ENCODE assay signal across 1 cellular context in the genomic region with DNA sequence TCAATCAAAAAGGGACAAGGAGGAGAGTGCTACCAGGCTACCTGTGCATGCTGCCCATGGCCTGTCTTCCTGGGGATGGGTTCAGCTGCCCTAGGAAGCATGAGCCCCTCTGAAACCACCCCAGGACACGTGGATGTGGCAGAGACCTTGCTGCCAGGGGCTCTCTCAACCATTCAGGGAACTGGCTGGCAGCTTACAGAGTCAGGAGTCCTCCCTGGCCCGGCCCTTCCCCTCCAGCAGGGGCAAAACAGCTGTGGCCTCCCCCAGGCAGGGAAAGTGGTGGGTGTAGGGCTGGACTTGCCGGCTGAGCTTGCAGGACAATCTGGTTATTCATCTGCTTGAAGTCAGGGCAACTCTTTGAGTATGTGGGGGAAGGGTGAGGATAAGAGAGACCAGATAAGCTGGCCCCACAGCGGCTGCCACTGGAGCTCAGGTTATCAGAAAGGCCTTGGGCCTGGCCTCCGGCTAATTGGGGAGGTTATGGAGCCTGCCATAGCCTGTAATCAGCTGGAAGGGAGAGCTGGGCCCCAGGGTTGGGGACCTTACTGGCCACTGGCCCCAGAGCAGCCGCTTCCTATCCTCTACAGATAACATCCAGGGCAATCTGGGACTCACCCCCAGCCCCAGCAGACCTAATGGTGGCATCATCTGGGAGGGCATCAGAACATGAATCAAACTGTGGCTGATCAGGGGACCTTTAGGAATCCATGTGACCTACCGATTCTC.
TF ChIP-seq lines count a peak whose summit lies in the region.

No MANE protein-coding gene starts in this region.

TF ChIP-seq in HepG2, 621 proteins besides CTCF, POLR2A, EP300 and RAD21 (continued from another document and continues in another):
- TF ChIP-seq ZNF503 (CRISPR knock-in tag; IDR thresholded peaks at IDR 0.05) (peak; percentile 76), MXI1 (IDR thresholded peaks at IDR 0.05; ENCODE audit: borderline replicate concordance, low read depth, low read length) (no peak), ZNF329 (CRISPR knock-in tag; IDR thresholded peaks at IDR 0.05; ENCODE audit: low read depth) (no peak), ZMYM3 (CRISPR knock-in tag; IDR thresholded peaks at IDR 0.05) (peak; percentile 56; the same call in 1 of the 2 replicates), GABPB1 (CRISPR knock-in tag; IDR thresholded peaks at IDR 0.05) (peak; percentile 25), ZBTB33 (CRISPR knock-in tag; IDR thresholded peaks at IDR 0.05) (peak; percentile 53; the same call in 1 of the 2 replicates), ETS1 (CRISPR knock-in tag; IDR thresholded peaks at IDR 0.05) (no peak), MYPOP (CRISPR knock-in tag; IDR thresholded peaks at IDR 0.05) (peak; percentile 44; the same call in 1 of the 2 replicates), ZNF468 (CRISPR knock-in tag; IDR thresholded peaks at IDR 0.05) (0 out of 2 replicates have a peak, but pooled peaks have one; percentile 38), ZNF879 (CRISPR knock-in tag; IDR thresholded peaks at IDR 0.05) (no peak), ZNF326 (CRISPR knock-in tag; IDR thresholded peaks at IDR 0.05; ENCODE audit: borderline replicate concordance) (no peak), SNAPC5 (CRISPR knock-in tag; IDR thresholded peaks at IDR 0.05; ENCODE audit: borderline replicate concordance) (no peak), TMF1 (CRISPR knock-in tag; IDR thresholded peaks at IDR 0.05; ENCODE audit: low read depth) (0 out of 2 replicates have a peak, but pooled peaks have one; percentile 71), MXD1 (CRISPR knock-in tag; IDR thresholded peaks at IDR 0.05) (peak; percentile 47; the same call in 1 of the 2 replicates), SATB2 (CRISPR knock-in tag; IDR thresholded peaks at IDR 0.05) (0 out of 2 replicates have a peak, but pooled peaks have one; percentile 63), FOXK1 (CRISPR knock-in tag; IDR thresholded peaks at IDR 0.05; ENCODE audit: borderline replicate concordance, low read depth) (peak; percentile 18; the same call in 1 of the 2 replicates), ZSCAN20 (CRISPR knock-in tag; IDR thresholded peaks at IDR 0.05; ENCODE audit: borderline replicate concordance) (no peak), CENPT (CRISPR knock-in tag; IDR thresholded peaks at IDR 0.05; ENCODE audit: low read depth) (no peak), ZNF749 (CRISPR knock-in tag; IDR thresholded peaks at IDR 0.05; ENCODE audit: borderline replicate concordance) (no peak), RNF219 (CRISPR knock-in tag; IDR thresholded peaks at IDR 0.05) (no peak), ELF1 (CRISPR knock-in tag; IDR thresholded peaks at IDR 0.05) (no peak; the same call in 1 of the 2 replicates), ZNF138 (CRISPR knock-in tag; IDR thresholded peaks at IDR 0.05; ENCODE audit: low read depth) (0 out of 2 replicates have a peak, but pooled peaks have one; percentile 4), ZNF652 (CRISPR knock-in tag; IDR thresholded peaks at IDR 0.05; ENCODE audit: borderline replicate concordance, low read depth) (no peak), PATZ1 (CRISPR knock-in tag; IDR thresholded peaks at IDR 0.05) (peak; percentile 100), ZNF17 (CRISPR knock-in tag; IDR thresholded peaks at IDR 0.05) (no peak), ZNF292 (CRISPR knock-in tag; IDR thresholded peaks at IDR 0.05; ENCODE audit: borderline replicate concordance, low read depth) (peak; percentile 74; the same call in 1 of the 2 replicates), CC2D1A (CRISPR knock-in tag; IDR thresholded peaks at IDR 0.05) (no peak), ZFYVE20 (CRISPR knock-in tag; IDR thresholded peaks at IDR 0.05; ENCODE audit: borderline replicate concordance, low read depth) (no peak), ZNF790 (CRISPR knock-in tag; IDR thresholded peaks at IDR 0.05; ENCODE audit: borderline replicate concordance) (no peak), THAP11 (CRISPR knock-in tag; IDR thresholded peaks at IDR 0.05) (peak; percentile 44; the same call in 1 of the 2 replicates), KAT2B (IDR thresholded peaks at IDR 0.05; ENCODE audit: borderline replicate concordance, low read depth, low read length) (no peak), RCOR2 (CRISPR knock-in tag; IDR thresholded peaks at IDR 0.05) (peak; percentile 74), MTF1 (CRISPR knock-in tag; IDR thresholded peaks at IDR 0.05) (no peak), SOX6 (IDR thresholded peaks at IDR 0.05) (no peak), SOX6 (CRISPR knock-in tag; IDR thresholded peaks at IDR 0.05) (peak; percentile 71; the same call in 1 of the 2 replicates), HNRNPUL1 (IDR thresholded peaks at IDR 0.05; ENCODE audit: low read depth, low read length) (no peak), MEF2D (CRISPR knock-in tag; IDR thresholded peaks at IDR 0.05) (no peak)
- TF ChIP-seq, protein P1, sequence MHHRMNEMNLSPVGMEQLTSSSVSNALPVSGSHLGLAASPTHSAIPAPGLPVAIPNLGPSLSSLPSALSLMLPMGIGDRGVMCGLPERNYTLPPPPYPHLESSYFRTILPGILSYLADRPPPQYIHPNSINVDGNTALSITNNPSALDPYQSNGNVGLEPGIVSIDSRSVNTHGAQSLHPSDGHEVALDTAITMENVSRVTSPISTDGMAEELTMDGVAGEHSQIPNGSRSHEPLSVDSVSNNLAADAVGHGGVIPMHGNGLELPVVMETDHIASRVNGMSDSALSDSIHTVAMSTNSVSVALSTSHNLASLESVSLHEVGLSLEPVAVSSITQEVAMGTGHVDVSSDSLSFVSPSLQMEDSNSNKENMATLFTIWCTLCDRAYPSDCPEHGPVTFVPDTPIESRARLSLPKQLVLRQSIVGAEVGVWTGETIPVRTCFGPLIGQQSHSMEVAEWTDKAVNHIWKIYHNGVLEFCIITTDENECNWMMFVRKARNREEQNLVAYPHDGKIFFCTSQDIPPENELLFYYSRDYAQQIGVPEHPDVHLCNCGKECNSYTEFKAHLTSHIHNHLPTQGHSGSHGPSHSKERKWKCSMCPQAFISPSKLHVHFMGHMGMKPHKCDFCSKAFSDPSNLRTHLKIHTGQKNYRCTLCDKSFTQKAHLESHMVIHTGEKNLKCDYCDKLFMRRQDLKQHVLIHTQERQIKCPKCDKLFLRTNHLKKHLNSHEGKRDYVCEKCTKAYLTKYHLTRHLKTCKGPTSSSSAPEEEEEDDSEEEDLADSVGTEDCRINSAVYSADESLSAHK (CRISPR knock-in tag; IDR thresholded peaks at IDR 0.05; ENCODE audit: borderline replicate concordance) = no peak
- TF ChIP-seq, protein P2, sequence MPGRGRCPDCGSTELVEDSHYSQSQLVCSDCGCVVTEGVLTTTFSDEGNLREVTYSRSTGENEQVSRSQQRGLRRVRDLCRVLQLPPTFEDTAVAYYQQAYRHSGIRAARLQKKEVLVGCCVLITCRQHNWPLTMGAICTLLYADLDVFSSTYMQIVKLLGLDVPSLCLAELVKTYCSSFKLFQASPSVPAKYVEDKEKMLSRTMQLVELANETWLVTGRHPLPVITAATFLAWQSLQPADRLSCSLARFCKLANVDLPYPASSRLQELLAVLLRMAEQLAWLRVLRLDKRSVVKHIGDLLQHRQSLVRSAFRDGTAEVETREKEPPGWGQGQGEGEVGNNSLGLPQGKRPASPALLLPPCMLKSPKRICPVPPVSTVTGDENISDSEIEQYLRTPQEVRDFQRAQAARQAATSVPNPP (CRISPR knock-in tag; IDR thresholded peaks at IDR 0.05) = peak; percentile 59; the same call in 1 of the 2 replicates
- TF ChIP-seq, protein P3, sequence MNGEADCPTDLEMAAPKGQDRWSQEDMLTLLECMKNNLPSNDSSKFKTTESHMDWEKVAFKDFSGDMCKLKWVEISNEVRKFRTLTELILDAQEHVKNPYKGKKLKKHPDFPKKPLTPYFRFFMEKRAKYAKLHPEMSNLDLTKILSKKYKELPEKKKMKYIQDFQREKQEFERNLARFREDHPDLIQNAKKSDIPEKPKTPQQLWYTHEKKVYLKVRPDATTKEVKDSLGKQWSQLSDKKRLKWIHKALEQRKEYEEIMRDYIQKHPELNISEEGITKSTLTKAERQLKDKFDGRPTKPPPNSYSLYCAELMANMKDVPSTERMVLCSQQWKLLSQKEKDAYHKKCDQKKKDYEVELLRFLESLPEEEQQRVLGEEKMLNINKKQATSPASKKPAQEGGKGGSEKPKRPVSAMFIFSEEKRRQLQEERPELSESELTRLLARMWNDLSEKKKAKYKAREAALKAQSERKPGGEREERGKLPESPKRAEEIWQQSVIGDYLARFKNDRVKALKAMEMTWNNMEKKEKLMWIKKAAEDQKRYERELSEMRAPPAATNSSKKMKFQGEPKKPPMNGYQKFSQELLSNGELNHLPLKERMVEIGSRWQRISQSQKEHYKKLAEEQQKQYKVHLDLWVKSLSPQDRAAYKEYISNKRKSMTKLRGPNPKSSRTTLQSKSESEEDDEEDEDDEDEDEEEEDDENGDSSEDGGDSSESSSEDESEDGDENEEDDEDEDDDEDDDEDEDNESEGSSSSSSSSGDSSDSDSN (CRISPR knock-in tag; IDR thresholded peaks at IDR 0.05) = peak; percentile 80
